ENCODE assay signal across 11 cellular contexts in the genomic region with DNA sequence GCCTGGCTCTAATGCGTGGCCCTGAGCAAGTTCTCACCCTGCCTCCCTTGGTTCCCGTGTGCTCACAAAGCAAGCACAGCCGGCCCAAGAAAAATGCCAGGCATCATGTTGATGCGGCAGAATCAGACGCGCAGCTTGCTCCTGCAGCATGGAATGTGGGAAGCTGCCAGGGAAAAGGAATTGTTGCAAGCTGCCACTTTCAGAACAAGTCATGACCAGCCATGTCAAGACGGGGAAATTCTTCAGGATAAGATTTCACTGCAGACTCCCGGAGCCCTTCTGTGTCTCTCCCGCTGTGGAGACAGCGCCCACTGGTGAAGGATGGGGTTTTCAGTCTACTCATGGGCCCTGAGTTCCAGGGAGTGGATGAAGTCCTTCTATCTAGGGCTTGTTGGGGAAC. TPM values are rescaled to one million over a fixed set of nuclear protein-coding genes. Genes with fewer than 3 reads are reported as not detected.
DNase-seq lines count a peak whose midpoint lies in the region; ATAC-seq and TF ChIP-seq lines count a peak whose summit lies in the region.
"Had no signal": no experiment of that assay in that cellular context is flagged by ENCODE, and none has a peak within 500 bp of the region (broad histone marks: within the 10 kb centered on the region; RNA-seq: fewer than 3 reads in every experiment).

No MANE protein-coding gene starts in this region.

- DNase-seq in Right ventricle myocardium superior (peak; percentile 57), cardiac septum (ENCODE audit: low spot score) (no peak), choroid plexus epithelial cell (ENCODE audit: low read depth) (peak; percentile 27), lower leg skin (ENCODE audit: low spot score in 2 of 2) (peak; percentile 60 to 82), C1 segment of cervical spinal cord (lab: John Stamatoyannopoulos, UW) (no peak), NCI-H1417 treated with DMSO at 0.1 percent for 48 hours (lab: John Stamatoyannopoulos, UW) (no peak)
- DNase-seq: brain microvascular endothelial cell, MM.1S, SJCRH30 had no signal

- intact Hi-C loops in Right ventricle myocardium superior (cut with DNase I) = no loop called here
- intact Hi-C loops in cardiac septum (cut with DNase I) = no loop called here
- intact Hi-C loops in lower leg skin (cut with DNase I; ENCODE audit: low total_unique reads) = no loop called here

- 17 to 24% methylated on average over 10 of the region's 10 CpGs for WGBS in lower leg skin, 2 donors

- TF ChIP-seq CTCF in choroid plexus epithelial cell (conservative IDR thresholded peaks at IDR 0.05; ENCODE audit: low read depth, low read length) = peak; percentile 47
- no peak for TF ChIP-seq CTCF in lower leg skin (IDR thresholded peaks at IDR 0.05)

- no peak for TF ChIP-seq POLR2A in lower leg skin (IDR thresholded peaks at IDR 0.05)

- peak; percentile 63 for ATAC-seq in Right ventricle myocardium superior (ENCODE audit: poor library complexity)
- ATAC-seq in GM19035 (IDR thresholded peaks at IDR 0.05; ENCODE audit: unreplicated experiment) = no peak
- no peak for ATAC-seq in HG03135 (IDR thresholded peaks at IDR 0.05; ENCODE audit: unreplicated experiment)

- H3K4me3 ChIP-seq in choroid plexus epithelial cell (ENCODE audit: low read depth, low read length) (no peak overlapping the region), lower leg skin (ENCODE audit: low read depth, poor library complexity, severe bottlenecking) (no peak overlapping the region)
- H3K4me3 ChIP-seq: SJCRH30 had no signal

RNA-seq across cellular contexts. Expression of a gene that starts 4.6 kb away (rescaled TPM):
- total RNA-seq in Right ventricle myocardium superior (1.6 TPM), cardiac septum (0.48 TPM), lower leg skin (10 to 100 TPM; 11.1 to 19.1 (median 15.4) TPM)
- total RNA-seq: SJCRH30 had no signal

Comparison
In these comparisons a context has a peak if more than half of its experiments do, and no peak if none do; other contexts are left out.
1. DNase-seq: peak in Right ventricle myocardium superior (single experiment), choroid plexus epithelial cell (single experiment) and lower leg skin (2 of 2); none in cardiac septum (single experiment), C1 segment of cervical spinal cord (0 of 14) and NCI-H1417 treated with DMSO at 0.1 percent for 48 hours (single experiment).